In the genomic region with DNA sequence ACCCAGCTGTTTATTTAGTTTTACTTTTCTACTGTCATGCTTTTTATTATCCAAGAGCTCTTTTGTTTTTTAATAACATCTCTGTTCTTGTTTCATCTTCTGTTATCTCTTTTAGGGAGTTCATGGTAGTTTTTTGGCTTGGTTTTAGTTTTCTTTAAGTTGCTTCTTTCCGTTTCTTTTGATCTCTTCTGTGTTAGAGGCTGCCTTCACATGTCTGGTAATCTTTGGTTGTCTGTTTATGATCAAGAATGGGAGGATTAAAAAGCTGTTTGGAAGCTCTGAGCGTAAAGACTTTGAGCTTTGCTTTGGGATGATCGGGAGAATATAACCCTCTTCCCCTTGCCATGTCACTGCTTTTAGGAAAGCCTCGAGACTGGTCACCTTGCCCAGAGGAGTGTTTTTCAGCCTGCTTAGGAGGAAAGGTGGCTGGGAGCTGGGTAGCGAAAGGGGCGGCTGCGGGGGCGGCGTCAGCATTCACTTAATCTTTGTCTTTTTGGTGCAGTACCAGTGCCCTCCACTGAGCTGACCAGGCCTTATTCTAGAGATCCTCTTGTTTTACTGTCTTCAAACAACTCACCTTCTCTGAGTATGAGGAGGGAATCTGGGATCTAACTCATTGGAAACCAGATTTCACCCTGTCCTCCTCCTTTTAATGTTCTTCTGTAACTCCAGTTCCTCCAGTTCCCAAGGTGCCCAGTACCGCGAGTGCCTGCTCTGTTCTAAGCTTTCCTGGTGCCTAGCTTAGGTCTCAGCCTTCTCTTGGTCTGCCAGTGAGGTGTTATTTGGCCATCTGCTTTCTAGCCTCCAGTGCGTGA, we compare ENCODE assay signal across 8 cellular contexts. TPM values are rescaled to one million over a fixed set of nuclear protein-coding genes. Genes with fewer than 3 reads are reported as not detected.
DNase-seq lines count a peak whose midpoint lies in the region; ATAC-seq, FAIRE-seq and TF ChIP-seq lines count a peak whose summit lies in the region.

No MANE protein-coding gene starts in this region.

- H2AFZ ChIP-seq in SK-N-SH (ENCODE audit: low read depth), result no peak overlapping the region

- H3F3A ChIP-seq in SK-N-SH (replicated peaks; ENCODE audit: insufficient read depth), result no peaks in the 10 kb centered on the region

- peaks cover 8% of the 10 kb centered on the region; the same call in 1 of the 2 replicates for H4K20me1 ChIP-seq in SK-N-SH (ENCODE audit: insufficient read depth)

- peak; percentile 55 for TF ChIP-seq CTCF in SK-N-SH (IDR thresholded peaks at IDR 0.05)

- peak overlapping the region; percentile 6 to 15; a peak in 2 of 4 replicates for H3K27ac ChIP-seq in SK-N-SH (ENCODE audit: low read depth in 2 of 2, low read length in 1 of 2)

- peaks cover 85% of the 10 kb centered on the region for H3K79me2 ChIP-seq in SK-N-SH (ENCODE audit: insufficient read depth)

- POLR2A ChIA-PET in SK-N-SH (lab: Yijun Ruan, JAX), result interaction anchor here (0.8 to 1.0 kb wide), 3 partner anchors 16 to 147 kb away, joined by 3 to 5 read pairs (median 3); partner anchors contain the start of gene TATDN2

- peak overlapping the region; percentile 86 to 89 for H3K27ac Mint-ChIP-seq in activated naive CD4-positive, alpha-beta T cell treated with anti-CD3 and anti-CD28 coated beads, Interleukin-2, amount 50 U/mL, for 72 hours

- CTCF ChIA-PET in SK-N-SH (lab: Yijun Ruan, JAX), result interaction anchor here (0.8 to 2.9 kb wide), 14 partner anchors 8 to 310 kb away, joined by 3 to 14 read pairs (median 3); no protein-coding TSS in a partner anchor

- peaks cover 34 to 35% of the 10 kb centered on the region in 2 experiments for H3K36me3 ChIP-seq in SK-N-SH (replicated peaks in 1 of 2; ENCODE audit: control insufficient read depth in 1 of 2, insufficient read depth in 2 of 2, low read length in 1 of 2)

- no peak overlapping the region for H3K9ac ChIP-seq in SK-N-SH

- DNase-seq in GM18507 (ENCODE audit: extremely low spot score, insufficient read length, low read depth), result peak; percentile 22
- DNase-seq in SK-N-SH, result peak; percentile 75
- DNase-seq in activated naive CD4-positive, alpha-beta T cell treated with anti-CD3 and anti-CD28 coated beads, Interleukin-2, amount 50 U/mL, for 72 hours (ENCODE audit: low spot score in 2 of 2), result peak in 1 of 2 donors; percentile 69
- DNase-seq in iPS DF 19.7 (ENCODE audit: low read depth, low spot score), result peak; percentile 40
- DNase-seq in stimulated activated CD4-positive, alpha-beta T cell treated with anti-CD3 and anti-CD28 coated beads, Interleukin-1b, Interleukin-23, amount 100 ng/mL, for 4 hours (ENCODE audit: low read depth in 2 of 2), result peak; percentile 59 to 61
- no peak for DNase-seq in GOT3 (lab: John Stamatoyannopoulos, UW)

- no peaks in the 10 kb centered on the region for H3K9me2 ChIP-seq in SK-N-SH

- no peak for TF ChIP-seq EP300 in SK-N-SH (IDR thresholded peaks at IDR 0.05; ENCODE audit: borderline replicate concordance in 1 of 2, low read depth in 1 of 2, low read length in 1 of 2)

- no peaks in the 10 kb centered on the region for H3K27me3 ChIP-seq in SK-N-SH (ENCODE audit: insufficient read depth)

- peaks cover 28 to 76% of the 10 kb centered on the region in 2 donors for H3K36me3 Mint-ChIP-seq in activated naive CD4-positive, alpha-beta T cell treated with anti-CD3 and anti-CD28 coated beads, Interleukin-2, amount 50 U/mL, for 72 hours

- WGBS in SK-N-SH (ENCODE audit: low lambda C conversion rate), result 70% methylated on average over 12 of the region's 12 CpGs

- TF ChIP-seq RAD21 in SK-N-SH (IDR thresholded peaks at IDR 0.05; ENCODE audit: low read length), result no peak; the same call in 1 of the 2 replicates

- no peak overlapping the region for H3K4me3 ChIP-seq in SK-N-SH (ENCODE audit: low read depth in 2 of 2, low read length in 1 of 2)

- no peaks in the 10 kb centered on the region for H3K9me3 Mint-ChIP-seq in activated naive CD4-positive, alpha-beta T cell treated with anti-CD3 and anti-CD28 coated beads, Interleukin-2, amount 50 U/mL, for 72 hours

- H3K9me3 ChIP-seq in SK-N-SH, result no peaks in the 10 kb centered on the region

- peak; percentile 93 to 96 for ATAC-seq in activated naive CD4-positive, alpha-beta T cell treated with anti-CD3 and anti-CD28 coated beads, Interleukin-2, amount 50 U/mL, for 72 hours
- ATAC-seq in GM19023 (IDR thresholded peaks at IDR 0.05; ENCODE audit: unreplicated experiment), result no peak
- no peak for ATAC-seq in HG02642 (IDR thresholded peaks at IDR 0.05; ENCODE audit: poor library complexity, unreplicated experiment)

- H3K4me2 ChIP-seq in SK-N-SH, result no peak overlapping the region

- peak; percentile 65 for FAIRE-seq in GM18507 (lab: Jason Lieb, UNC)

- peaks cover 0 to 2% of the 10 kb centered on the region in 2 experiments; a peak in 1 of 4 replicates for H3K4me1 ChIP-seq in SK-N-SH (ENCODE audit: control insufficient read depth in 1 of 2, insufficient read depth in 2 of 2, low read depth in 1 of 2, low read length in 1 of 2)

TF ChIP-seq in SK-N-SH, 30 proteins besides CTCF, POLR2A, EP300 and RAD21 (continues in another document):
- TF ChIP-seq MXI1 (IDR thresholded peaks at IDR 0.05; ENCODE audit: low read depth, low read length), result no peak
- no peak for TF ChIP-seq CHD2 (IDR thresholded peaks at IDR 0.05; ENCODE audit: low read length, partially characterized antibody)
- TF ChIP-seq GATA2 (CRISPR knock-in tag; IDR thresholded peaks at IDR 0.05), result no peak
- no peak for TF ChIP-seq MEF2A (IDR thresholded peaks at IDR 0.05; ENCODE audit: borderline replicate concordance, low read depth)
- TF ChIP-seq ELF1 (IDR thresholded peaks at IDR 0.05), result no peak
- no peak for TF ChIP-seq NFIC (IDR thresholded peaks at IDR 0.05; ENCODE audit: borderline replicate concordance)
- no peak for TF ChIP-seq TEAD4 (IDR thresholded peaks at IDR 0.05; ENCODE audit: borderline replicate concordance, insufficient read depth)
- TF ChIP-seq FOXM1 (IDR thresholded peaks at IDR 0.05; ENCODE audit: low read depth), result no peak
- TF ChIP-seq RFX5 (IDR thresholded peaks at IDR 0.05; ENCODE audit: low read length), result no peak
- TF ChIP-seq, protein P1, sequence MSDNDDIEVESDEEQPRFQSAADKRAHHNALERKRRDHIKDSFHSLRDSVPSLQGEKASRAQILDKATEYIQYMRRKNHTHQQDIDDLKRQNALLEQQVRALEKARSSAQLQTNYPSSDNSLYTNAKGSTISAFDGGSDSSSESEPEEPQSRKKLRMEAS (IDR thresholded peaks at IDR 0.05; ENCODE audit: low read depth), result no peak
- TF ChIP-seq, protein P2, sequence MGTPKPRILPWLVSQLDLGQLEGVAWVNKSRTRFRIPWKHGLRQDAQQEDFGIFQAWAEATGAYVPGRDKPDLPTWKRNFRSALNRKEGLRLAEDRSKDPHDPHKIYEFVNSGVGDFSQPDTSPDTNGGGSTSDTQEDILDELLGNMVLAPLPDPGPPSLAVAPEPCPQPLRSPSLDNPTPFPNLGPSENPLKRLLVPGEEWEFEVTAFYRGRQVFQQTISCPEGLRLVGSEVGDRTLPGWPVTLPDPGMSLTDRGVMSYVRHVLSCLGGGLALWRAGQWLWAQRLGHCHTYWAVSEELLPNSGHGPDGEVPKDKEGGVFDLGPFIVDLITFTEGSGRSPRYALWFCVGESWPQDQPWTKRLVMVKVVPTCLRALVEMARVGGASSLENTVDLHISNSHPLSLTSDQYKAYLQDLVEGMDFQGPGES (IDR thresholded peaks at IDR 0.05; ENCODE audit: low read depth, low read length), result no peak
- no peak for TF ChIP-seq FOXJ3 (CRISPR knock-in tag; IDR thresholded peaks at IDR 0.05)
- TF ChIP-seq SIN3A (IDR thresholded peaks at IDR 0.05; ENCODE audit: borderline replicate concordance, low read depth, low read length), result no peak
- no peak for TF ChIP-seq NRF1 (IDR thresholded peaks at IDR 0.05; ENCODE audit: low read depth, low read length)
- TF ChIP-seq ZBTB33 (IDR thresholded peaks at IDR 0.05; ENCODE audit: borderline replicate concordance, low read depth), result no peak

RNA-seq across cellular contexts. Expression of gene TATDN2, which starts 15.5 kb away (rescaled TPM):
- polyA plus RNA-seq in SK-N-SH (2012; rRNA removed), result 14.7 and 17.8 TPM in 2 replicates
- 12.8 and 15.2 TPM in 2 replicates for polyA plus RNA-seq in SK-N-SH (2012; cell fraction: cytosol; rRNA removed)
- polyA plus RNA-seq in SK-N-SH (2012; cell fraction: nucleus; rRNA removed), result 18.3 and 22.1 TPM in 2 replicates
- 10 to 100 TPM; 40.8 to 56.3 TPM for total RNA-seq in activated naive CD4-positive, alpha-beta T cell treated with anti-CD3 and anti-CD28 coated beads, Interleukin-2, amount 50 U/mL, for 72 hours

RNA-seq across cellular contexts. Expression of gene GHRL, which starts 29.0 kb away (rescaled TPM):
- not detected in 2 replicates for polyA plus RNA-seq in SK-N-SH (2012; rRNA removed)
- not detected in 2 replicates for polyA plus RNA-seq in SK-N-SH (2012; cell fraction: cytosol; rRNA removed)
- 0.29 and 0.31 TPM in 2 replicates for polyA plus RNA-seq in SK-N-SH (2012; cell fraction: nucleus; rRNA removed)
- not detected for total RNA-seq in activated naive CD4-positive, alpha-beta T cell treated with anti-CD3 and anti-CD28 coated beads, Interleukin-2, amount 50 U/mL, for 72 hours

RNA-seq across cellular contexts. Expression of gene SEC13, which starts 57.2 kb away (rescaled TPM):
- polyA plus RNA-seq in SK-N-SH (2012; rRNA removed), result 198 and 215 TPM in 2 replicates
- polyA plus RNA-seq in SK-N-SH (2012; cell fraction: cytosol; rRNA removed), result 114 and 157 TPM in 2 replicates
- polyA plus RNA-seq in SK-N-SH (2012; cell fraction: nucleus; rRNA removed), result 214 and 216 TPM in 2 replicates
- total RNA-seq in activated naive CD4-positive, alpha-beta T cell treated with anti-CD3 and anti-CD28 coated beads, Interleukin-2, amount 50 U/mL, for 72 hours, result 100 to 1,000 TPM in 1 of 2 donors, 10 to 100 TPM in 1; 91.9 to 113 TPM

Comparison
In these comparisons a context has a peak if more than half of its experiments do, and no peak if none do; other contexts are left out.
1. ATAC-seq: peak in activated naive CD4-positive, alpha-beta T cell treated with anti-CD3 and anti-CD28 coated beads, Interleukin-2, amount 50 U/mL, for 72 hours (2 of 2); none in GM19023 (single experiment) and HG02642 (single experiment).